20 cellular contexts compared by ENCODE assay signal in genomic region chr6:130503146-130503545, GRCh38.
DNase-seq lines count a peak whose midpoint lies in the region; ATAC-seq, FAIRE-seq and TF ChIP-seq lines count a peak whose summit lies in the region.
"Had no signal": no experiment of that assay in that cellular context is flagged by ENCODE, and none has a peak within 500 bp of the region (broad histone marks: within the 10 kb centered on the region; RNA-seq: fewer than 3 reads in every experiment).

No MANE protein-coding gene starts in this region.

- H3K27ac ChIP-seq in GM23248, result no peak overlapping the region
- no peak overlapping the region for H3K27ac ChIP-seq in pancreas
- H3K27ac ChIP-seq in OCI-LY7 (ENCODE audit: low read depth, low read length, poor library complexity, severe bottlenecking), result no peak overlapping the region
- no peak overlapping the region for H3K27ac ChIP-seq in foreskin keratinocyte
- H3K27ac ChIP-seq: PC-9, stomach, WERI-Rb-1 had no signal

- H3K79me2 ChIP-seq in GM23248 (ENCODE audit: insufficient read depth) (no peaks in the 10 kb centered on the region), OCI-LY7 (ENCODE audit: insufficient read depth, low read depth, low read length) (no peaks in the 10 kb centered on the region)

- POLR2A ChIA-PET in OCI-LY7 (lab: Charles Lee), result no interaction called here

- H3K4me3 ChIP-seq in GM23248 (no peak overlapping the region), pancreas (no peak overlapping the region), OCI-LY7 (ENCODE audit: low read depth, low read length, poor library complexity, severe bottlenecking) (no peak overlapping the region)
- H3K4me3 ChIP-seq: PC-9, stomach had no signal

- CTCF ChIA-PET in OCI-LY7 (lab: Charles Lee; ENCODE audit: unreplicated experiment), result no interaction called here

- in situ Hi-C loops in GM23248 (cut with MboI), result no loop called here

- H3K36me3 ChIP-seq in GM23248 (ENCODE audit: low read depth) (no peaks in the 10 kb centered on the region), pancreas (no peaks in the 10 kb centered on the region), OCI-LY7 (ENCODE audit: insufficient read depth, low read length) (no peaks in the 10 kb centered on the region)
- H3K36me3 ChIP-seq: stomach, WERI-Rb-1 had no signal

- ATAC-seq in pancreas, result no peak
- no peak for ATAC-seq in foreskin keratinocyte

- H2AFZ ChIP-seq in GM23248 (no peak overlapping the region), OCI-LY7 (ENCODE audit: low read length) (no peak overlapping the region)
- H2AFZ ChIP-seq: PC-9 had no signal

- peak; percentile 29 for FAIRE-seq in pancreas (lab: Jason Lieb, UNC)
- FAIRE-seq: GM12892 had no signal

- H3K9ac ChIP-seq in GM23248, result no peak overlapping the region

- no TSS peak for BruUV-seq in OCI-LY7 (replicated peaks; lab: Mats Ljungman, UMichigan)

- H3K9me2 ChIP-seq in GM23248 (ENCODE audit: insufficient read depth) (no peaks in the 10 kb centered on the region), OCI-LY7 (ENCODE audit: insufficient read depth, low read length) (no peaks in the 10 kb centered on the region)

- H3K4me2 ChIP-seq in GM23248 (ENCODE audit: unreplicated experiment) (peak overlapping the region; percentile 11), OCI-LY7 (ENCODE audit: low read length) (no peak overlapping the region)
- H3K4me2 ChIP-seq: PC-9 had no signal

- H3K9me3 ChIP-seq in GM23248 (ENCODE audit: low read depth) (no peaks in the 10 kb centered on the region), pancreas (no peaks in the 10 kb centered on the region), OCI-LY7 (ENCODE audit: low read length) (no peaks in the 10 kb centered on the region)
- H3K9me3 ChIP-seq: stomach had no signal

- intact Hi-C loops in pancreas (cut with DNase I), result no loop called here
- intact Hi-C loops in OCI-LY7 (cut with micrococcal nuclease; ENCODE audit: unreplicated experiment), result no loop called here

- peaks cover 18% of the 10 kb centered on the region for H3F3A ChIP-seq in GM23248 (ENCODE audit: insufficient read depth)

- H3K27me3 ChIP-seq in GM23248 (replicated peaks; ENCODE audit: insufficient read depth), result no peaks in the 10 kb centered on the region
- no peaks in the 10 kb centered on the region for H3K27me3 ChIP-seq in pancreas
- no peaks in the 10 kb centered on the region for H3K27me3 ChIP-seq in foreskin keratinocyte
- H3K27me3 ChIP-seq: stomach had no signal

- TF ChIP-seq CTCF in pancreas (IDR thresholded peaks at IDR 0.05), result no peak
- TF ChIP-seq CTCF in OCI-LY7 (conservative IDR thresholded peaks at IDR 0.05; ENCODE audit: low read length), result no peak
- no peak for TF ChIP-seq CTCF in foreskin keratinocyte (conservative IDR thresholded peaks at IDR 0.05)

- DNase-seq in GM23248 (peak; percentile 78), RPMI7951 (ENCODE audit: low read depth) (peak; percentile 48), fibroblast of gingiva (ENCODE audit: low read depth) (peak; percentile 72), pancreas (no peak), OCI-LY7 (ENCODE audit: low spot score) (no peak), globus pallidus (ENCODE audit: low spot score) (no peak), foreskin keratinocyte (no peak)
- DNase-seq: activated gamma-delta T cell treated with Interleukin-2 at 50 U/mL for 16 hours; caudate nucleus; CD4-positive, alpha-beta T cell; endodermal cell; head of caudate nucleus; islet precursor cell; Karpas-422; NCI-H1436 treated with DMSO at 0.1 percent for 48 hours; PC-9; stimulated activated CD4-positive, alpha-beta T cell treated with anti-CD3 and anti-CD28 coated beads, Interleukin-12 subunit alpha, Interleukin-12 subunit beta, amount 100 ng/mL, for 4 hours; stomach; WERI-Rb-1 had no signal

- peaks cover 34% of the 10 kb centered on the region for H3K4me1 ChIP-seq in GM23248 (ENCODE audit: insufficient read depth)
- H3K4me1 ChIP-seq in pancreas, result no peaks in the 10 kb centered on the region
- H3K4me1 ChIP-seq in OCI-LY7 (ENCODE audit: insufficient read depth, low read length, poor library complexity, severe bottlenecking), result no peaks in the 10 kb centered on the region
- no peaks in the 10 kb centered on the region for H3K4me1 ChIP-seq in foreskin keratinocyte
- H3K4me1 ChIP-seq: stomach had no signal

- H4K20me1 ChIP-seq in GM23248 (ENCODE audit: insufficient read depth) (no peaks in the 10 kb centered on the region), OCI-LY7 (ENCODE audit: insufficient read depth, low read length) (no peaks in the 10 kb centered on the region)

Comparison
In these comparisons a context has a peak if more than half of its experiments do, and no peak if none do; other contexts are left out.
1. DNase-seq: peak in GM23248 (single experiment), RPMI7951 (single experiment) and fibroblast of gingiva (single experiment); none in pancreas (0 of 6), OCI-LY7 (single experiment), globus pallidus (single experiment) and foreskin keratinocyte (0 of 2).